ENCODE assay signal across 8 cellular contexts in genomic region chr7:130272456-130273080, GRCh38. TPM values are rescaled to one million over a fixed set of nuclear protein-coding genes. Genes with fewer than 3 reads are reported as not detected.
DNase-seq lines count a peak whose midpoint lies in the region; ATAC-seq and TF ChIP-seq lines count a peak whose summit lies in the region.

No MANE protein-coding gene starts in this region.

- CTCF ChIA-PET in Panc1 (lab: Charles Lee), result no interaction called here

- peak overlapping the region; percentile 56 for H3K4me3 ChIP-seq in Loucy (ENCODE audit: low read length, poor library complexity, severe bottlenecking)
- H3K4me3 ChIP-seq in Panc1 (ENCODE audit: low read depth in 2 of 2, low read length in 2 of 2), result no peak overlapping the region
- peak overlapping the region; percentile 34 for H3K4me3 ChIP-seq in right cardiac atrium (ENCODE audit: low read length)
- peak overlapping the region; percentile 28 for H3K4me3 ChIP-seq in suprapubic skin

- no peaks in the 10 kb centered on the region for H3K36me3 ChIP-seq in Loucy (ENCODE audit: insufficient read depth, low read length)
- H3K36me3 ChIP-seq in Panc1 (ENCODE audit: control insufficient read depth, insufficient read depth, low read length), result no peaks in the 10 kb centered on the region
- no peaks in the 10 kb centered on the region for H3K36me3 ChIP-seq in suprapubic skin

- no peaks in the 10 kb centered on the region for H3K9me2 ChIP-seq in Loucy (replicated peaks; ENCODE audit: low read depth, low read length)

- peak overlapping the region; percentile 67 for H3K9ac ChIP-seq in Loucy (ENCODE audit: low read depth, low read length, poor library complexity, severe bottlenecking)

- no peak for TF ChIP-seq EP300 in suprapubic skin (IDR thresholded peaks at IDR 0.05)

- H3K27me3 ChIP-seq in Loucy (ENCODE audit: insufficient read depth, low read length, poor library complexity, severe bottlenecking) (no peaks in the 10 kb centered on the region), Panc1 (ENCODE audit: control insufficient read depth, insufficient read depth, low read length) (no peaks in the 10 kb centered on the region), right cardiac atrium (ENCODE audit: control insufficient read depth, insufficient read depth) (no peaks in the 10 kb centered on the region), suprapubic skin (no peaks in the 10 kb centered on the region)

- no peaks in the 10 kb centered on the region for H3K79me2 ChIP-seq in Loucy (ENCODE audit: insufficient read depth, low read length)

- 38% methylated on average over 23 of the region's 23 CpGs for WGBS in right cardiac atrium
- 62% methylated on average over 22 of the region's 23 CpGs for whole genome bisulfite sequencing in suprapubic skin

- TF ChIP-seq CTCF in Loucy (conservative IDR thresholded peaks at IDR 0.05; ENCODE audit: low read length) (no peak), Panc1 (IDR thresholded peaks at IDR 0.05) (no peak), suprapubic skin (IDR thresholded peaks at IDR 0.05) (no peak)

- H3K27ac ChIP-seq in Panc1 (ENCODE audit: low read length) (no peak overlapping the region), right cardiac atrium (ENCODE audit: low read length) (no peak overlapping the region), suprapubic skin (no peak overlapping the region)

- H4K20me1 ChIP-seq in Loucy (ENCODE audit: insufficient read depth, low read length, poor library complexity, severe bottlenecking), result no peaks in the 10 kb centered on the region

- H3K9me3 ChIP-seq in Loucy (ENCODE audit: insufficient read depth, low read depth, low read length) (no peaks in the 10 kb centered on the region), Panc1 (ENCODE audit: control insufficient read depth, insufficient read depth, low read depth, low read length) (no peaks in the 10 kb centered on the region), right cardiac atrium (ENCODE audit: control insufficient read depth, low read length) (no peaks in the 10 kb centered on the region), suprapubic skin (no peaks in the 10 kb centered on the region)

- in situ Hi-C loops in Panc1 (cut with HindIII; ENCODE audit: low pct_unique_long_range_greater_than_20kb, low sequenced_read_pairs), result no loop called here

- peak; percentile 30; the same call in 1 of the 2 replicates for ATAC-seq in Panc1
- ATAC-seq in right cardiac atrium, result peak; percentile 56 to 71
- ATAC-seq in GM18873 (IDR thresholded peaks at IDR 0.05; ENCODE audit: low FRiP score, unreplicated experiment), result no peak

- no peak for TF ChIP-seq POLR2A in suprapubic skin (IDR thresholded peaks at IDR 0.05)

- peak overlapping the region; percentile 68 for H3K4me2 ChIP-seq in Loucy (ENCODE audit: low read depth, low read length, poor library complexity, severe bottlenecking)

- intact Hi-C loops in Panc1 (cut with micrococcal nuclease; ENCODE audit: unreplicated experiment) (no loop called here), right cardiac atrium (cut with DNase I) (no loop called here)

- peak overlapping the region; percentile 84 for H2AFZ ChIP-seq in Loucy (ENCODE audit: low read length)

- DNase-seq in Panc1 (ENCODE audit: low read depth, low spot score), result no peak
- DNase-seq in right cardiac atrium, result peak in 1 of 3 donors; percentile 63
- DNase-seq in suprapubic skin (ENCODE audit: low spot score in 2 of 2), result no peak
- DNase-seq in GM19238 (ENCODE audit: insufficient read length, low spot score), result no peak
- no peak for DNase-seq in CD1c-positive myeloid dendritic cell (ENCODE audit: extremely low spot score)
- DNase-seq in activated naive CD4-positive, alpha-beta T cell treated with anti-CD3 and anti-CD28 coated beads, Interleukin-2, amount 50 U/mL, for 16 hours, result no peak

- POLR2A ChIA-PET in Panc1 (lab: Charles Lee), result no interaction called here

- no peaks in the 10 kb centered on the region for H3F3A ChIP-seq in Loucy (ENCODE audit: low read depth)

- BruUV-seq in Panc1 (replicated peaks; lab: Mats Ljungman, UMichigan), result no TSS peak

- H3K4me1 ChIP-seq in Loucy (ENCODE audit: insufficient read depth, low read length, poor library complexity, severe bottlenecking) (peaks cover 46% of the 10 kb centered on the region), Panc1 (ENCODE audit: control insufficient read depth, insufficient read depth, low read length) (no peaks in the 10 kb centered on the region), right cardiac atrium (ENCODE audit: control insufficient read depth, insufficient read depth, low read length) (peaks cover 5% of the 10 kb centered on the region), suprapubic skin (peaks cover 28% of the 10 kb centered on the region)

RNA-seq across cellular contexts. Expression of gene CPA2, which starts 5.9 kb away (rescaled TPM):
- total RNA-seq in Panc1 (2021; ENCODE audit: unreplicated experiment) (0.87 TPM), right cardiac atrium (under 1 TPM in 1 of 4 donors, not detected in 3; 0.67 TPM), suprapubic skin (not detected)
- not detected for polyA plus RNA-seq in Panc1 (2012; ENCODE audit: insufficient read length)
- polyA plus RNA-seq in right cardiac atrium, result 0.05 TPM

RNA-seq across cellular contexts. Expression of gene CPA4, which starts 20.4 kb away (rescaled TPM):
- 3.1 TPM for total RNA-seq in Panc1 (2021; ENCODE audit: unreplicated experiment)
- 0.42 TPM for polyA plus RNA-seq in Panc1 (2012; ENCODE audit: insufficient read length)
- under 1 TPM in 3 of 4 donors, not detected in 1; 0.34 to 0.84 (median 0.65) TPM for total RNA-seq in right cardiac atrium
- polyA plus RNA-seq in right cardiac atrium, result 0.02 TPM
- total RNA-seq in suprapubic skin, result 100 to 1,000 TPM in 1 of 4 donors, 10 to 100 TPM in 3; 68.7 to 116 (median 83.0) TPM

Comparison
In these comparisons a context has a peak if more than half of its experiments do, and no peak if none do; other contexts are left out.
1. H3K4me3 ChIP-seq: peak in Loucy (single experiment), right cardiac atrium (single experiment) and suprapubic skin (single experiment); none in Panc1 (0 of 2).
2. RNA of gene CPA4, which starts 20.4 kb away (total RNA-seq): 68.7 to 116 TPM in suprapubic skin; 3.1 TPM in Panc1 (single experiment) and 0.34 to 0.84 TPM in right cardiac atrium; every median in the first group is over 10 times any median in the second.